In genomic region chr15:37794947-37795346, GRCh38 we compare ENCODE assay signal across 1 cellular context.
TF ChIP-seq lines count a peak whose summit lies in the region.

No MANE protein-coding gene starts in this region.

TF ChIP-seq in SK-N-SH, 30 proteins besides CTCF, POLR2A, EP300 and RAD21 (continued from another document):
- TF ChIP-seq GATA2 (CRISPR knock-in tag; IDR thresholded peaks at IDR 0.05) (peak; percentile 72), NRF1 (IDR thresholded peaks at IDR 0.05; ENCODE audit: low read depth, low read length) (no peak), CHD2 (IDR thresholded peaks at IDR 0.05; ENCODE audit: low read length, partially characterized antibody) (peak; percentile 75), MEF2A (IDR thresholded peaks at IDR 0.05; ENCODE audit: borderline replicate concordance, low read depth) (no peak), RFX5 (IDR thresholded peaks at IDR 0.05; ENCODE audit: low read length) (peak; percentile 22; the same call in 1 of the 2 replicates), YY1 (IDR thresholded peaks at IDR 0.05; ENCODE audit: low read depth) (no peak), TAF1 (IDR thresholded peaks at IDR 0.05; ENCODE audit: borderline replicate concordance, low read depth, low read length) (no peak), TEAD4 (IDR thresholded peaks at IDR 0.05; ENCODE audit: borderline replicate concordance, insufficient read depth) (no peak), NFIC (IDR thresholded peaks at IDR 0.05; ENCODE audit: borderline replicate concordance) (no peak), FOXM1 (IDR thresholded peaks at IDR 0.05; ENCODE audit: low read depth) (no peak), MXI1 (IDR thresholded peaks at IDR 0.05; ENCODE audit: low read depth, low read length) (0 out of 2 replicates have a peak, but pooled peaks have one; percentile 8), FOSL2 (IDR thresholded peaks at IDR 0.05; ENCODE audit: borderline replicate concordance, low read depth) (no peak), FOXJ3 (CRISPR knock-in tag; IDR thresholded peaks at IDR 0.05) (peak; percentile 92), RXRA (IDR thresholded peaks at IDR 0.05; ENCODE audit: borderline replicate concordance, low read depth) (no peak), JUND (IDR thresholded peaks at IDR 0.05) (no peak), REST (IDR thresholded peaks at IDR 0.05; ENCODE audit: low read depth, low read length) (no peak), RCOR1 (IDR thresholded peaks at IDR 0.05; ENCODE audit: low read length) (peak; percentile 83; the same call in 1 of the 2 replicates), USF1 (IDR thresholded peaks at IDR 0.05; ENCODE audit: borderline replicate concordance, low read depth) (no peak)
- TF ChIP-seq, protein P1, sequence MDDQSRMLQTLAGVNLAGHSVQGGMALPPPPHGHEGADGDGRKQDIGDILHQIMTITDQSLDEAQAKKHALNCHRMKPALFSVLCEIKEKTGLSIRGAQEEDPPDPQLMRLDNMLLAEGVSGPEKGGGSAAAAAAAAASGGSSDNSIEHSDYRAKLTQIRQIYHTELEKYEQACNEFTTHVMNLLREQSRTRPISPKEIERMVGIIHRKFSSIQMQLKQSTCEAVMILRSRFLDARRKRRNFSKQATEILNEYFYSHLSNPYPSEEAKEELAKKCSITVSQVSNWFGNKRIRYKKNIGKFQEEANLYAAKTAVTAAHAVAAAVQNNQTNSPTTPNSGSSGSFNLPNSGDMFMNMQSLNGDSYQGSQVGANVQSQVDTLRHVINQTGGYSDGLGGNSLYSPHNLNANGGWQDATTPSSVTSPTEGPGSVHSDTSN (IDR thresholded peaks at IDR 0.05), result peak; percentile 56
- TF ChIP-seq, protein P2, sequence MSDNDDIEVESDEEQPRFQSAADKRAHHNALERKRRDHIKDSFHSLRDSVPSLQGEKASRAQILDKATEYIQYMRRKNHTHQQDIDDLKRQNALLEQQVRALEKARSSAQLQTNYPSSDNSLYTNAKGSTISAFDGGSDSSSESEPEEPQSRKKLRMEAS (IDR thresholded peaks at IDR 0.05; ENCODE audit: low read depth), result no peak
- TF ChIP-seq, protein P3, sequence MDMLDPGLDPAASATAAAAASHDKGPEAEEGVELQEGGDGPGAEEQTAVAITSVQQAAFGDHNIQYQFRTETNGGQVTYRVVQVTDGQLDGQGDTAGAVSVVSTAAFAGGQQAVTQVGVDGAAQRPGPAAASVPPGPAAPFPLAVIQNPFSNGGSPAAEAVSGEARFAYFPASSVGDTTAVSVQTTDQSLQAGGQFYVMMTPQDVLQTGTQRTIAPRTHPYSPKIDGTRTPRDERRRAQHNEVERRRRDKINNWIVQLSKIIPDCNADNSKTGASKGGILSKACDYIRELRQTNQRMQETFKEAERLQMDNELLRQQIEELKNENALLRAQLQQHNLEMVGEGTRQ (IDR thresholded peaks at IDR 0.05; ENCODE audit: borderline replicate concordance, low read depth, low read length), result no peak
TF ChIP-seq in SK-N-SH: peak in this region for 9.
